ENCODE assay signal across 15 cellular contexts in the genomic region with DNA sequence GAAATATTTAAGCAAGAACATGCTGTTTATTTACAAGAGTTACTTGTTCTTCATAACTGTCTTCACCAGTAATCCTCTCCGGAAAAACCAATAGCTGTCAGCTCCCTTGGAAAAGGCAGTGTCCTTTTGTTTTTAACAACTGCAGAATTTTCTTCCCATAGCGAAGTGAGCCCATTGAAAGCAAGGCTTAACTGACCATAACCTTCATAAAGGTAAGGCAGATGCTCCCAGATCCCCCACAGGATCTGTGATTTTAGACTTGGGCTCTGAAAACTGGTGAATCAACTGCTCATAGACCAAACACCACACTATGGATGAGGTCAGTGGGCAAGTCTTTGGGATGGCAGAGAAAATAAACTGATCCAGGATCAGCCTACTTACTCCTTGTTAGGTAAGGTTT.
DNase-seq lines count a peak whose midpoint lies in the region; ATAC-seq, FAIRE-seq and TF ChIP-seq lines count a peak whose summit lies in the region.
"Had no signal": no experiment of that assay in that cellular context is flagged by ENCODE, and none has a peak within 500 bp of the region (broad histone marks: within the 10 kb centered on the region; RNA-seq: fewer than 3 reads in every experiment).

No MANE protein-coding gene starts in this region.

- no TSS peak for BruUV-seq in MCF 10A (replicated peaks; lab: Mats Ljungman, UMichigan)

- no peaks in the 10 kb centered on the region for H3K27me3 Mint-ChIP-seq in MCF 10A (ENCODE audit: insufficient read depth, unreplicated experiment)

- H3K9me3 Mint-ChIP-seq in MCF 10A (ENCODE audit: unreplicated experiment) = no peaks in the 10 kb centered on the region
- H3K9me3 Mint-ChIP-seq: activated naive CD4-positive, alpha-beta T cell treated with anti-CD3 and anti-CD28 coated beads, Interleukin-2, amount 50 U/mL, for 72 hours; CD4-positive, alpha-beta T cell; IgD-negative memory B cell had no signal

- no peaks in the 10 kb centered on the region for H3K36me3 Mint-ChIP-seq in MCF 10A (ENCODE audit: insufficient read depth, unreplicated experiment)
- H3K36me3 Mint-ChIP-seq: activated naive CD4-positive, alpha-beta T cell treated with anti-CD3 and anti-CD28 coated beads, Interleukin-2, amount 50 U/mL, for 72 hours had no signal

- TF ChIP-seq CTCF in MCF 10A (IDR thresholded peaks at IDR 0.05; ENCODE audit: unreplicated experiment) (no peak), hepatocyte (IDR thresholded peaks at IDR 0.05; ENCODE audit: poor library complexity) (no peak)

- H3K4me1 ChIP-seq in hepatocyte (ENCODE audit: insufficient read depth) (peaks cover 44% of the 10 kb centered on the region), skeletal muscle satellite cell (ENCODE audit: control insufficient read depth, insufficient read depth, low read length) (peaks cover 38% of the 10 kb centered on the region)

- DNase-seq in H54 (ENCODE audit: insufficient read length, low spot score) (no peak), MCF 10A (ENCODE audit: unreplicated experiment) (no peak), hepatocyte (ENCODE audit: low spot score) (no peak)
- DNase-seq: CD4-positive, alpha-beta T cell; dermis blood vessel endothelial cell; NCI-H146; NCI-H82; SHP77 treated with DMSO at 0.1 percent for 48 hours had no signal

- no peak for TF ChIP-seq POLR2A in H54 (IDR thresholded peaks at IDR 0.05; ENCODE audit: low read depth, low read length)

- H3K9me3 ChIP-seq in hepatocyte (ENCODE audit: low read depth) (no peaks in the 10 kb centered on the region), skeletal muscle satellite cell (replicated peaks; ENCODE audit: low read length) (no peaks in the 10 kb centered on the region)

- peak overlapping the region; percentile 84 for H3K27ac ChIP-seq in hepatocyte

- ATAC-seq in GM18868 (IDR thresholded peaks at IDR 0.05; ENCODE audit: unreplicated experiment) (no peak), HG02571 (IDR thresholded peaks at IDR 0.05; ENCODE audit: unreplicated experiment) (no peak), GM19328 (IDR thresholded peaks at IDR 0.05; ENCODE audit: unreplicated experiment) (no peak), HG03442 (IDR thresholded peaks at IDR 0.05; ENCODE audit: unreplicated experiment) (no peak)
- ATAC-seq: activated naive CD4-positive, alpha-beta T cell treated with anti-CD3 and anti-CD28 coated beads, Interleukin-2, amount 50 U/mL, for 72 hours had no signal

- H3K27me3 ChIP-seq in hepatocyte (no peaks in the 10 kb centered on the region), skeletal muscle satellite cell (ENCODE audit: control insufficient read depth, insufficient read depth, low read length) (no peaks in the 10 kb centered on the region)

- H3K4me3 ChIP-seq in hepatocyte = no peak overlapping the region
- peak overlapping the region; percentile 60 for H3K4me3 ChIP-seq in skeletal muscle satellite cell (ENCODE audit: low read length)

- H3K36me3 ChIP-seq in hepatocyte (replicated peaks; ENCODE audit: insufficient read depth, low read depth) = no peaks in the 10 kb centered on the region
- H3K36me3 ChIP-seq in skeletal muscle satellite cell (ENCODE audit: insufficient read depth, low read length) = no peaks in the 10 kb centered on the region

- H3K4me1 Mint-ChIP-seq in MCF 10A (ENCODE audit: insufficient read depth, unreplicated experiment) = peaks cover 22% of the 10 kb centered on the region
- H3K4me1 Mint-ChIP-seq: IgD-negative memory B cell had no signal

- H3K4me3 Mint-ChIP-seq in MCF 10A (ENCODE audit: unreplicated experiment) = peak overlapping the region; percentile 15
- H3K4me3 Mint-ChIP-seq: CD4-positive, alpha-beta T cell; IgD-negative memory B cell had no signal

- H3K4me2 ChIP-seq in hepatocyte (peak overlapping the region; percentile 69), skeletal muscle satellite cell (ENCODE audit: low read length) (peak overlapping the region; percentile 79)

- H3K79me2 ChIP-seq in hepatocyte = peaks cover 2% of the 10 kb centered on the region

- WGBS in hepatocyte (ENCODE audit: low lambda C conversion rate, missing lambda C conversion rate) = 68% methylated on average over 2 of the region's 2 CpGs

- intact Hi-C loops in MCF 10A (cut with micrococcal nuclease) = loop anchor here (5.0 kb wide), 1 partner anchor 147 kb away; no protein-coding TSS in a partner anchor

- CTCF ChIA-PET in MCF 10A (lab: Yijun Ruan, JAX) = interaction anchor here (0.6 to 1.0 kb wide), 2 partner anchors 36 to 82 kb away, joined by 3 read pairs; no protein-coding TSS in a partner anchor

- POLR2A ChIA-PET in MCF 10A (lab: Yijun Ruan, JAX) = interaction anchor here (0.6 to 1.1 kb wide), 3 partner anchors 9 to 737 kb away, joined by 3 to 4 read pairs (median 3); no protein-coding TSS in a partner anchor

- H3K9ac ChIP-seq in skeletal muscle satellite cell (ENCODE audit: low read depth, low read length) = peak overlapping the region; percentile 69

- H4K20me1 ChIP-seq in hepatocyte (ENCODE audit: insufficient read depth, poor library complexity, severe bottlenecking) = no peaks in the 10 kb centered on the region

- peak overlapping the region; percentile 1 for H3K27ac Mint-ChIP-seq in MCF 10A (ENCODE audit: low read depth, unreplicated experiment)
- H3K27ac Mint-ChIP-seq: activated naive CD4-positive, alpha-beta T cell treated with anti-CD3 and anti-CD28 coated beads, Interleukin-2, amount 50 U/mL, for 72 hours; CD4-positive, alpha-beta T cell; IgD-negative memory B cell had no signal

- no peaks in the 10 kb centered on the region for H3K9me2 ChIP-seq in hepatocyte (replicated peaks; ENCODE audit: insufficient read depth)

- H2AFZ ChIP-seq in hepatocyte = no peak overlapping the region

- FAIRE-seq in H54 (lab: Jason Lieb, UNC) = peak; percentile 11
